In the genomic region with DNA sequence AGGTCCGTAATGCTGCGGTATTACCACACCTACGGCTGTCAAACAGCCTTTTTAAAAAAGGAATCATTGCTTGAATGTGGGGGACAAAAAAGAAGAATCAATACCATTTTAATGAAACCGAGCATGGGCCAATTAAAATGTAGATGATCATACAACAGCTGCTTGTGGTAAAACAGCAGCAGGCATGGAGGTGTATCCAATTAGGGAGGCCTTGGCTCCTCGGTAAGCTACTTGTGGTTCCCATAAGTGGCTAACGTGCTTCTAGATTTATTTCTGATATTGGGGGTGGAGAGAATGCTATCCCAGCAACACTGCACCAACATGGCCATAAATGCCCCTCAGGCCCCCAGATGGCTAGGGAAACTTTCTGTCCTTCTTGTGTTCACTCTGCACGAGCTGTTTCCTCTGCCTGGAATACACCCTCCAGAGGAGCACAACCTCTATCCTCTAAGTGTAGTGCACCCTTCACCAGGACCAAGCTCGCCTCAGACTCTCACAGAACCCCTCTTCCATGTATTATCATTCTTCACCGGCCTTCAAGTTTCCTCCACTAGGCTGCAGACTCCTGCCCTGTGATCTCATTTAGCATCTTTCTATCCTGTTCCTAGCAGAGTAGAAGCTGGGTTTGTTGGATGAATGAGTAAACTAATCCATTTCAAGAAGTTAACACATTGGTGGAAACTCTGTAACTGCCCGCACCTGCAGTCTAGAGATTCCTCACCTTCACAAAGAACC, we compare ENCODE assay signal across 1 cellular context.
TF ChIP-seq lines count a peak whose summit lies in the region.

No MANE protein-coding gene starts in this region.

TF ChIP-seq in HepG2, 621 proteins besides CTCF, POLR2A, EP300 and RAD21 (continued from another document):
- TF ChIP-seq, protein P1, sequence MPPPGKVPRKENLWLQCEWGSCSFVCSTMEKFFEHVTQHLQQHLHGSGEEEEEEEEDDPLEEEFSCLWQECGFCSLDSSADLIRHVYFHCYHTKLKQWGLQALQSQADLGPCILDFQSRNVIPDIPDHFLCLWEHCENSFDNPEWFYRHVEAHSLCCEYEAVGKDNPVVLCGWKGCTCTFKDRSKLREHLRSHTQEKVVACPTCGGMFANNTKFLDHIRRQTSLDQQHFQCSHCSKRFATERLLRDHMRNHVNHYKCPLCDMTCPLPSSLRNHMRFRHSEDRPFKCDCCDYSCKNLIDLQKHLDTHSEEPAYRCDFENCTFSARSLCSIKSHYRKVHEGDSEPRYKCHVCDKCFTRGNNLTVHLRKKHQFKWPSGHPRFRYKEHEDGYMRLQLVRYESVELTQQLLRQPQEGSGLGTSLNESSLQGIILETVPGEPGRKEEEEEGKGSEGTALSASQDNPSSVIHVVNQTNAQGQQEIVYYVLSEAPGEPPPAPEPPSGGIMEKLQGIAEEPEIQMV (CRISPR knock-in tag; IDR thresholded peaks at IDR 0.05; ENCODE audit: low read depth): 0 out of 2 replicates have a peak, but pooled peaks have one; percentile 35
